23 cellular contexts compared by ENCODE assay signal in the genomic region with DNA sequence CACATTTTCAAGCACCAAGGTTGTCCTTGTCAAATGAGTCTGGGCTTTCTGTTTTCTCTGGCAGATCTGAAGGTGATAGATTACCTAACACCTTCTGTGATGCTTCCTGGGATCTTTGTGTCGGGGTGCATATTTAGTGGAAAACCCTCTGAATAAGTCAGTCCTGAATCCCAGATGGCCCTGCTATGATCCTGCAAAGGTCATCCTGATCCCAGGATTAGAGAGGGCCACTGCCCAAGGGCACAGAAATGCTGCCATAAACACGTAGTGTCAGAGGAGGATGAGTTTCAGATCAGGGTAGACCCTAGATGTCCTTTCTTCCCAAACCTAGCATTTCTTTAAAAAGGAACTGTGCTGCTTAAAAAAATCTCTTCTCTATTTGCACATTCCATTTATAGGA. TPM values are rescaled to one million over a fixed set of nuclear protein-coding genes. Genes with fewer than 3 reads are reported as not detected.
"Had no signal": no experiment of that assay in that cellular context is flagged by ENCODE, and none has a peak within 500 bp of the region (broad histone marks: within the 10 kb centered on the region; RNA-seq: fewer than 3 reads in every experiment).

No MANE protein-coding gene starts in this region.

- H3K4me3 ChIP-seq: dorsolateral prefrontal cortex, heart right ventricle, left lung, lower lobe of right lung, right atrium auricular region, sigmoid colon, skin epidermis, thoracic aorta had no signal

- H3K27ac ChIP-seq: heart right ventricle, lower lobe of right lung, neutrophil, right atrium auricular region, sigmoid colon, skin epidermis, thoracic aorta had no signal

- FAIRE-seq: keratinocyte had no signal

- H3K36me3 ChIP-seq: left lung, lower lobe of right lung, neutrophil, right atrium auricular region, sigmoid colon, thoracic aorta had no signal

- ATAC-seq: heart right ventricle; naive thymus-derived CD8-positive, alpha-beta T cell; stimulated activated naive B cell treated with anti-CD40 and anti-IgM and Interleukin-4, amounts not matched to agents 10 μg/mL and 1 μg/mL and 100 μg/mL, for 72 hours; stimulated activated naive CD8-positive, alpha-beta T cell treated with anti-CD3 and anti-CD28 coated beads, Interleukin-15, amount 100 ng/mL, for 72 hours had no signal

- H3K27me3 ChIP-seq: dorsolateral prefrontal cortex, heart right ventricle, left lung, neutrophil, right atrium auricular region, sigmoid colon had no signal

- DNase-seq: cortex of kidney; dorsolateral prefrontal cortex; effector CD8-positive, alpha-beta T cell; heart right ventricle; left lung; lower lobe of right lung; mesenchymal stem cell; naive thymus-derived CD8-positive, alpha-beta T cell; sigmoid colon; stimulated activated CD4-positive, alpha-beta T cell treated with anti-CD3 and anti-CD28 coated beads, Interleukin-2, amount 100 ng/mL, for 24 hours; stimulated activated CD4-positive, alpha-beta T cell treated with anti-CD3 and anti-CD28 coated beads, Interleukin-4, amount 100 ng/mL, for 4 hours; stimulated activated naive B cell treated with anti-CD40 and anti-IgM and Interleukin-4, amounts not matched to agents 10 μg/mL and 1 μg/mL and 100 μg/mL, for 72 hours; stimulated activated naive CD8-positive, alpha-beta T cell treated with anti-CD3 and anti-CD28 coated beads, Interleukin-15, amount 100 ng/mL, for 72 hours; substantia nigra had no signal

- H3K4me1 ChIP-seq: heart right ventricle, left lung, lower lobe of right lung, right atrium auricular region, sigmoid colon had no signal

- H3K9me3 ChIP-seq: heart right ventricle, left lung, lower lobe of right lung, neutrophil, right atrium auricular region, sigmoid colon, thoracic aorta had no signal

RNA-seq across cellular contexts. Expression of gene AGR2, which starts 19.0 kb away (rescaled TPM):
- total RNA-seq: glomerular endothelial cell; heart right ventricle; mononuclear cell; naive thymus-derived CD8-positive, alpha-beta T cell; osteoblast; right atrium auricular region; sigmoid colon had no signal
- polyA plus RNA-seq: heart right ventricle; naive thymus-derived CD8-positive, alpha-beta T cell; neural cell had no signal
